ENCODE assay signal across 8 cellular contexts in genomic region chr7:111098011-111098925, GRCh38. TPM values are rescaled to one million over a fixed set of nuclear protein-coding genes. Genes with fewer than 3 reads are reported as not detected.
DNase-seq lines count a peak whose midpoint lies in the region; ATAC-seq and TF ChIP-seq lines count a peak whose summit lies in the region.

No MANE protein-coding gene starts in this region.

- 56% methylated on average over 10 of the region's 10 CpGs for WGBS in prostate gland

- peak; percentile 27 to 64 (median 50) for DNase-seq in CD4-positive, alpha-beta T cell
- peak; percentile 17 for DNase-seq in NOMO-1 treated with dmso at 0.1 percent for 144 hours (lab: John Stamatoyannopoulos, UW; ENCODE audit: unreplicated experiment)
- DNase-seq in activated effector memory CD4-positive, alpha-beta T cell treated with anti-CD3 and anti-CD28 coated beads, Interleukin-2, amount 50 U/mL, for 16 hours: peak; percentile 82
- DNase-seq in left ventricle myocardium superior: no peak
- DNase-seq in stimulated activated CD4-positive, alpha-beta T cell treated with anti-CD3 and anti-CD28 coated beads, Interleukin-4, amount 100 ng/mL, for 1 hour: peak; percentile 63
- no peak for DNase-seq in prostate gland (ENCODE audit: low spot score)

- H3K4me3 ChIP-seq in prostate gland: no peak overlapping the region

- POLR2A ChIA-PET in CD4-positive, alpha-beta T cell (lab: Charles Lee): interaction anchor here (0.8 to 2.0 kb wide), 11 partner anchors 10 to 502 kb away, joined by 3 to 14 read pairs (median 4); partner anchors contain the start of gene IMMP2L

- no peaks in the 10 kb centered on the region for H3K4me1 ChIP-seq in prostate gland (replicated peaks)

- CTCF ChIA-PET in CD4-positive, alpha-beta T cell (lab: Charles Lee): interaction anchor here (0.5 to 1.7 kb wide), 13 partner anchors 8 to 1008 kb away, joined by 3 to 13 read pairs (median 3); no protein-coding TSS in a partner anchor

- intact Hi-C loops in CD4-positive, alpha-beta T cell (cut with DNase I, micrococcal nuclease): loop anchor here (1.0 to 10.0 kb wide), 5 partner anchors 387 to 1003 kb away; no protein-coding TSS in a partner anchor
- intact Hi-C loops in left ventricle myocardium superior (cut with micrococcal nuclease): loop anchor here (5.0 to 10.0 kb wide), 2 partner anchors 389 to 637 kb away; no protein-coding TSS in a partner anchor
- intact Hi-C loops in prostate gland (cut with DNase I): loop anchor here (10.0 kb wide), 2 partner anchors 637 to 1253 kb away; no protein-coding TSS in a partner anchor

- no peaks in the 10 kb centered on the region for H3K36me3 ChIP-seq in prostate gland

- ATAC-seq in CD4-positive, alpha-beta T cell (ENCODE audit: poor library complexity): peak; percentile 95
- peak; percentile 95 for ATAC-seq in GM18907 (IDR thresholded peaks at IDR 0.05; ENCODE audit: unreplicated experiment)
- peak; percentile 91 for ATAC-seq in HG03135 (IDR thresholded peaks at IDR 0.05; ENCODE audit: unreplicated experiment)
- peak; percentile 72 for ATAC-seq in left ventricle myocardium superior

- no peaks in the 10 kb centered on the region for H3K27me3 Mint-ChIP-seq in CD4-positive, alpha-beta T cell

- H3K27ac Mint-ChIP-seq in CD4-positive, alpha-beta T cell: peak overlapping the region; percentile 82

- no peaks in the 10 kb centered on the region for H3K9me3 Mint-ChIP-seq in CD4-positive, alpha-beta T cell

- peak; percentile 82 for TF ChIP-seq CTCF in CD4-positive, alpha-beta T cell (IDR thresholded peaks at IDR 0.05)
- TF ChIP-seq CTCF in prostate gland (IDR thresholded peaks at IDR 0.05): peak in 2 of 4 experiments; percentile 14 to 35

- H3K27ac ChIP-seq in CD4-positive, alpha-beta T cell (ENCODE audit: low read depth, low read length): no peak overlapping the region
- H3K27ac ChIP-seq in prostate gland: no peak overlapping the region

- H3K27me3 ChIP-seq in CD4-positive, alpha-beta T cell (ENCODE audit: control insufficient read depth, insufficient read depth, low read length): no peaks in the 10 kb centered on the region
- H3K27me3 ChIP-seq in prostate gland (replicated peaks; ENCODE audit: insufficient read depth): no peaks in the 10 kb centered on the region

- peaks cover 32% of the 10 kb centered on the region for H3K36me3 Mint-ChIP-seq in CD4-positive, alpha-beta T cell (ENCODE audit: low read depth)

- peaks cover 73% of the 10 kb centered on the region for H3K4me1 Mint-ChIP-seq in CD4-positive, alpha-beta T cell (ENCODE audit: low read depth)

- H3K9me3 ChIP-seq in CD4-positive, alpha-beta T cell (ENCODE audit: control insufficient read depth, low read length): no peaks in the 10 kb centered on the region
- no peaks in the 10 kb centered on the region for H3K9me3 ChIP-seq in prostate gland

- no peak for TF ChIP-seq POLR2A in prostate gland (IDR thresholded peaks at IDR 0.05)

- H3K4me3 Mint-ChIP-seq in CD4-positive, alpha-beta T cell: peak overlapping the region; percentile 75

RNA-seq across cellular contexts. Expression of gene LRRN3, which starts 7.3 kb away (rescaled TPM):
- total RNA-seq in CD4-positive, alpha-beta T cell: 1 to 10 TPM; 3.8 to 6.0 TPM
- total RNA-seq in left ventricle myocardium superior: 10.6 TPM
- 10 to 100 TPM in 1 of 2 donors, under 1 TPM in 1; 0.32 to 41.5 TPM for total RNA-seq in prostate gland

Comparison
In these comparisons a context has a peak if more than half of its experiments do, and no peak if none do; other contexts are left out.
1. DNase-seq: peak in CD4-positive, alpha-beta T cell (10 of 10), NOMO-1 treated with dmso at 0.1 percent for 144 hours (single experiment), activated effector memory CD4-positive, alpha-beta T cell treated with anti-CD3 and anti-CD28 coated beads, Interleukin-2, amount 50 U/mL, for 16 hours (single experiment) and stimulated activated CD4-positive, alpha-beta T cell treated with anti-CD3 and anti-CD28 coated beads, Interleukin-4, amount 100 ng/mL, for 1 hour (single experiment); none in left ventricle myocardium superior (single experiment) and prostate gland (single experiment).
2. Peak in every context shown above with its lines, with median percentiles within 50 percentile points of each other: ATAC-seq.